7 cellular contexts compared by ENCODE assay signal in genomic region chr20:41692479-41693135, GRCh38.
A peak's percentile ranks its signal among the peaks of the same experiment; 100 is the strongest.
DNase-seq lines count a peak whose midpoint lies in the region; ATAC-seq and TF ChIP-seq lines count a peak whose summit lies in the region.

No MANE protein-coding gene starts in this region.

- ATAC-seq in GM18867 (IDR thresholded peaks at IDR 0.05; ENCODE audit: unreplicated experiment), result peak; percentile 48
- ATAC-seq in HG03045 (IDR thresholded peaks at IDR 0.05; ENCODE audit: unreplicated experiment), result peak; percentile 52

- H3K27me3 ChIP-seq in layer of hippocampus (ENCODE audit: control insufficient read depth, insufficient read depth, low read length), result no peaks in the 10 kb centered on the region

- TF ChIP-seq CTCF in choroid plexus epithelial cell (conservative IDR thresholded peaks at IDR 0.05; ENCODE audit: low read depth, low read length), result no peak

- DNase-seq in NCI-H2171 (lab: John Stamatoyannopoulos, UW) (peak; percentile 96), choroid plexus epithelial cell (ENCODE audit: low read depth) (peak; percentile 75)
- peak; percentile 64 to 69 for DNase-seq in activated CD4-positive, alpha-beta T cell treated with anti-CD3 and anti-CD28 coated beads for 4 hours
- DNase-seq in stimulated activated CD4-positive, alpha-beta T cell treated with anti-CD3 and anti-CD28 coated beads, Interleukin-1b, Interleukin-23, amount 100 ng/mL, for 24 hours (ENCODE audit: low read depth in 4 of 4, low spot score in 1 of 4), result peak; percentile 47 to 64 (median 59)

- peak overlapping the region; percentile 90 for H3K27ac ChIP-seq in layer of hippocampus (ENCODE audit: low read depth, low read length)

- peak overlapping the region; percentile 81 for H3K4me3 ChIP-seq in choroid plexus epithelial cell (ENCODE audit: low read depth, low read length)

Comparison
In these comparisons a context has a peak if more than half of its experiments do, and no peak if none do; other contexts are left out.
1. Peak in every context shown above with its lines: DNase-seq, ATAC-seq, H3K4me3 ChIP-seq and H3K27ac ChIP-seq.